ENCODE assay signal across 1 cellular context in genomic region chr2:48849770-48850169, GRCh38.
TF ChIP-seq lines count a peak whose summit lies in the region.

No MANE protein-coding gene starts in this region.

TF ChIP-seq in GM23338, 12 proteins besides CTCF, POLR2A, EP300 and RAD21:
- TF ChIP-seq ZNF462 (CRISPR knock-in tag; IDR thresholded peaks at IDR 0.05) = no peak
- TF ChIP-seq, protein P1, sequence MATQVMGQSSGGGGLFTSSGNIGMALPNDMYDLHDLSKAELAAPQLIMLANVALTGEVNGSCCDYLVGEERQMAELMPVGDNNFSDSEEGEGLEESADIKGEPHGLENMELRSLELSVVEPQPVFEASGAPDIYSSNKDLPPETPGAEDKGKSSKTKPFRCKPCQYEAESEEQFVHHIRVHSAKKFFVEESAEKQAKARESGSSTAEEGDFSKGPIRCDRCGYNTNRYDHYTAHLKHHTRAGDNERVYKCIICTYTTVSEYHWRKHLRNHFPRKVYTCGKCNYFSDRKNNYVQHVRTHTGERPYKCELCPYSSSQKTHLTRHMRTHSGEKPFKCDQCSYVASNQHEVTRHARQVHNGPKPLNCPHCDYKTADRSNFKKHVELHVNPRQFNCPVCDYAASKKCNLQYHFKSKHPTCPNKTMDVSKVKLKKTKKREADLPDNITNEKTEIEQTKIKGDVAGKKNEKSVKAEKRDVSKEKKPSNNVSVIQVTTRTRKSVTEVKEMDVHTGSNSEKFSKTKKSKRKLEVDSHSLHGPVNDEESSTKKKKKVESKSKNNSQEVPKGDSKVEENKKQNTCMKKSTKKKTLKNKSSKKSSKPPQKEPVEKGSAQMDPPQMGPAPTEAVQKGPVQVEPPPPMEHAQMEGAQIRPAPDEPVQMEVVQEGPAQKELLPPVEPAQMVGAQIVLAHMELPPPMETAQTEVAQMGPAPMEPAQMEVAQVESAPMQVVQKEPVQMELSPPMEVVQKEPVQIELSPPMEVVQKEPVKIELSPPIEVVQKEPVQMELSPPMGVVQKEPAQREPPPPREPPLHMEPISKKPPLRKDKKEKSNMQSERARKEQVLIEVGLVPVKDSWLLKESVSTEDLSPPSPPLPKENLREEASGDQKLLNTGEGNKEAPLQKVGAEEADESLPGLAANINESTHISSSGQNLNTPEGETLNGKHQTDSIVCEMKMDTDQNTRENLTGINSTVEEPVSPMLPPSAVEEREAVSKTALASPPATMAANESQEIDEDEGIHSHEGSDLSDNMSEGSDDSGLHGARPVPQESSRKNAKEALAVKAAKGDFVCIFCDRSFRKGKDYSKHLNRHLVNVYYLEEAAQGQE (IDR thresholded peaks at IDR 0.05; ENCODE audit: unreplicated experiment) = no peak
- TF ChIP-seq CREB1 (CRISPR knock-in tag; IDR thresholded peaks at IDR 0.05; ENCODE audit: low read depth) = no peak
- no peak for TF ChIP-seq EZH2 (IDR thresholded peaks at IDR 0.05; ENCODE audit: low read depth, unreplicated experiment)
- no peak for TF ChIP-seq NANOG (IDR thresholded peaks at IDR 0.05; ENCODE audit: borderline replicate concordance)
- no peak for TF ChIP-seq POLR2AphosphoS5 (IDR thresholded peaks at IDR 0.05; ENCODE audit: low read depth)
- no peak for TF ChIP-seq ETS1 (IDR thresholded peaks at IDR 0.05)
- no peak for TF ChIP-seq EZH2phosphoT487 (IDR thresholded peaks at IDR 0.05; ENCODE audit: unreplicated experiment)
- TF ChIP-seq JUNB (IDR thresholded peaks at IDR 0.05; ENCODE audit: unreplicated experiment) = no peak
- TF ChIP-seq ZNF331 (CRISPR knock-in tag; IDR thresholded peaks at IDR 0.05; ENCODE audit: low read depth) = no peak
- no peak for TF ChIP-seq ZNF114 (CRISPR knock-in tag; IDR thresholded peaks at IDR 0.05)
TF ChIP-seq in GM23338: peak in this region for 0.
